29 cellular contexts compared by ENCODE assay signal in genomic region chr3:22759636-22760310, GRCh38.
"Had no signal": no experiment of that assay in that cellular context is flagged by ENCODE, and none has a peak within 500 bp of the region (broad histone marks: within the 10 kb centered on the region; RNA-seq: fewer than 3 reads in every experiment).

No MANE protein-coding gene starts in this region.

- H3K4me3 ChIP-seq: cardiac muscle cell, PC-9 had no signal

- H3K27ac ChIP-seq: brain microvascular endothelial cell, cardiac muscle cell, PC-9, RWPE1 had no signal

- DNase-seq: activated CD4-positive, alpha-beta T cell treated with anti-CD3 and anti-CD28 coated beads, Interleukin-2, amount 10 ng/mL, durations not matched to agents 24 days and 14 days; activated CD4-positive, alpha-beta T cell treated with anti-CD3 and anti-CD28 coated beads, Interleukin-2, amount 50 U/mL, for 4 hours; activated CD8-positive, alpha-beta T cell treated with anti-CD3 and anti-CD28 coated beads for 36 hours; activated effector memory CD4-positive, alpha-beta T cell treated with anti-CD3 and anti-CD28 coated beads, Interleukin-2, amount 50 U/mL, for 16 hours; activated naive CD4-positive, alpha-beta T cell; activated naive CD4-positive, alpha-beta T cell treated with anti-CD3 and anti-CD28 coated beads, Interleukin-2, amount 50 U/mL, for 16 hours; activated naive CD8-positive, alpha-beta T cell treated with anti-CD3 and anti-CD28 coated beads for 36 hours; activated T-cell treated with anti-CD3 and anti-CD28 coated beads, Interleukin-2, amount 50 U/mL, for 1 hour; activated T-cell treated with anti-CD3 and anti-CD28 coated beads, Interleukin-2, amount 50 U/mL, for 72 hours; amniotic stem cell; aorta; brain microvascular endothelial cell; Karpas-422; KBM-7; NCI-H1105 treated with DMSO at 0.1 percent for 48 hours; NCI-H1436 treated with DMSO at 0.1 percent for 48 hours; NCI-H1694 treated with DMSO at 0.1 percent for 48 hours; NCI-H2029; NCI-H510A; NCI-H526; NCI-H748 treated with DMSO at 0.1 percent for 48 hours; NK-92 treated with Interleukin-12 subunit alpha and Interleukin-12 subunit beta, amount 100 ng/mL, for 24 hours; PC-9; SIG-M5 had no signal

- ATAC-seq: activated CD8-positive, alpha-beta T cell treated with anti-CD3 and anti-CD28 coated beads for 36 hours; activated T-cell treated with anti-CD3 and anti-CD28 coated beads, Interleukin-2, amount 50 U/mL, for 72 hours; activated T-helper 17 cell treated with anti-CD3 and anti-CD28 coated beads, Interleukin-2, amount 50 U/mL, for 72 hours; Right ventricle myocardium inferior had no signal

- FAIRE-seq: RCC 7860 had no signal

- H3K36me3 ChIP-seq: brain microvascular endothelial cell, cardiac muscle cell had no signal

- H3K27me3 ChIP-seq: brain microvascular endothelial cell, cardiac muscle cell had no signal
